24 cellular contexts compared by ENCODE assay signal in genomic region chr1:101843160-101843559, GRCh38.
"Had no signal": no experiment of that assay in that cellular context is flagged by ENCODE, and none has a peak within 500 bp of the region (broad histone marks: within the 10 kb centered on the region; RNA-seq: fewer than 3 reads in every experiment).

No MANE protein-coding gene starts in this region.

- ATAC-seq: activated CD4-positive, CD25-positive, alpha-beta regulatory T cell treated with anti-CD3 and anti-CD28 coated beads, Interleukin-2, amount 50 U/mL, for 24 hours; activated CD8-positive, alpha-beta memory T cell treated with anti-CD3 and anti-CD28 coated beads, Interleukin-2, amount 10 ng/mL, durations not matched to agents 7 days and 5 days; activated CD8-positive, alpha-beta T cell treated with anti-CD3 and anti-CD28 coated beads for 36 hours; foreskin keratinocyte; left cardiac atrium; mucosa of descending colon; stimulated activated naive B cell treated with anti-CD40 and anti-IgM and Interleukin-4, amounts not matched to agents 10 μg/mL and 1 μg/mL and 100 μg/mL, for 72 hours had no signal

- H3K9me3 Mint-ChIP-seq: activated CD4-positive, alpha-beta T cell treated with anti-CD3 and anti-CD28 coated beads, Interleukin-2, amount 10 ng/mL, durations not matched to agents 7 days and 5 days; activated CD8-positive, alpha-beta T cell treated with anti-CD3 and anti-CD28 coated beads for 36 hours; activated naive CD4-positive, alpha-beta T cell treated with anti-CD3 and anti-CD28 coated beads, Interleukin-2, amount 50 U/mL, for 24 hours; activated T-helper 1 cell treated with anti-CD3 and anti-CD28 coated beads, Interleukin-12 subunit alpha, Interleukin-12 subunit beta, Interleukin-2, Interleukin-4 antibody, amounts not matched to agents 30 ng/mL and 10 ng/mL and 1 ng/mL, durations not matched to agents 14 hours and 24 hours and 36 hours; brain; memory B cell; stimulated activated naive B cell treated with anti-CD40 and anti-IgM and Interleukin-4, amounts not matched to agents 10 μg/mL and 1 μg/mL and 100 μg/mL, for 72 hours had no signal

- H3K27ac ChIP-seq: foreskin keratinocyte, sigmoid colon, thoracic aorta, upper lobe of left lung had no signal

- H3K4me3 ChIP-seq: mucosa of descending colon, sigmoid colon, smooth muscle cell, thoracic aorta, upper lobe of left lung had no signal

- H3K36me3 ChIP-seq: sigmoid colon, thoracic aorta, upper lobe of left lung had no signal

- H3K4me1 Mint-ChIP-seq: activated CD4-positive, alpha-beta T cell treated with anti-CD3 and anti-CD28 coated beads, Interleukin-2, amount 10 ng/mL, durations not matched to agents 7 days and 5 days; activated CD8-positive, alpha-beta memory T cell treated with anti-CD3 and anti-CD28 coated beads, Interleukin-2, amount 10 ng/mL, durations not matched to agents 7 days and 5 days; activated naive CD4-positive, alpha-beta T cell treated with anti-CD3 and anti-CD28 coated beads, Interleukin-2, amount 50 U/mL, for 24 hours; memory B cell; stimulated activated naive B cell treated with anti-CD40 and anti-IgM and Interleukin-4, amounts not matched to agents 10 μg/mL and 1 μg/mL and 100 μg/mL, for 72 hours had no signal

- H3K27me3 ChIP-seq: sigmoid colon, upper lobe of left lung had no signal

- H3K27ac Mint-ChIP-seq: activated CD4-positive, alpha-beta T cell treated with anti-CD3 and anti-CD28 coated beads, Interleukin-2, amount 10 ng/mL, durations not matched to agents 7 days and 5 days; activated CD8-positive, alpha-beta memory T cell treated with anti-CD3 and anti-CD28 coated beads, Interleukin-2, amount 10 ng/mL, durations not matched to agents 7 days and 5 days; activated CD8-positive, alpha-beta T cell treated with anti-CD3 and anti-CD28 coated beads for 36 hours; activated naive CD4-positive, alpha-beta T cell treated with anti-CD3 and anti-CD28 coated beads, Interleukin-2, amount 50 U/mL, for 24 hours; activated T-helper 1 cell treated with anti-CD3 and anti-CD28 coated beads, Interleukin-12 subunit alpha, Interleukin-12 subunit beta, Interleukin-2, Interleukin-4 antibody, amounts not matched to agents 30 ng/mL and 10 ng/mL and 1 ng/mL, durations not matched to agents 14 hours and 24 hours and 36 hours; brain; memory B cell; stimulated activated naive B cell treated with anti-CD40 and anti-IgM and Interleukin-4, amounts not matched to agents 10 μg/mL and 1 μg/mL and 100 μg/mL, for 72 hours had no signal

- DNase-seq: activated CD4-positive, alpha-beta T cell treated with anti-CD3 and anti-CD28 coated beads, Interleukin-2, amount 10 ng/mL, durations not matched to agents 7 days and 5 days; activated CD8-positive, alpha-beta memory T cell treated with anti-CD3 and anti-CD28 coated beads, Interleukin-2, amount 10 ng/mL, durations not matched to agents 7 days and 5 days; activated CD8-positive, alpha-beta T cell treated with anti-CD3 and anti-CD28 coated beads for 36 hours; activated gamma-delta T cell treated with Interleukin-2 at 50 U/mL for 16 hours; aorta; effector CD4-positive, alpha-beta T cell; erythroblast; foreskin keratinocyte; islet precursor cell; left cardiac atrium; mucosa of descending colon; sigmoid colon; stimulated activated CD4-positive, alpha-beta T cell treated with anti-CD3 and anti-CD28 coated beads, Interleukin-15, amount 100 ng/mL, for 24 hours; stimulated activated naive B cell treated with anti-CD40 and anti-IgM and Interleukin-4, amounts not matched to agents 10 μg/mL and 1 μg/mL and 100 μg/mL, for 72 hours; T-helper 1 cell; T-helper 9 cell; upper lobe of left lung had no signal

- H3K4me1 ChIP-seq: foreskin keratinocyte, sigmoid colon, upper lobe of left lung had no signal

- H3K27me3 Mint-ChIP-seq: memory B cell had no signal

- H3K4me3 Mint-ChIP-seq: activated CD4-positive, alpha-beta T cell treated with anti-CD3 and anti-CD28 coated beads, Interleukin-2, amount 10 ng/mL, durations not matched to agents 7 days and 5 days; activated CD8-positive, alpha-beta memory T cell treated with anti-CD3 and anti-CD28 coated beads, Interleukin-2, amount 10 ng/mL, durations not matched to agents 7 days and 5 days; activated CD8-positive, alpha-beta T cell treated with anti-CD3 and anti-CD28 coated beads for 36 hours; activated naive CD4-positive, alpha-beta T cell treated with anti-CD3 and anti-CD28 coated beads, Interleukin-2, amount 50 U/mL, for 24 hours; activated T-helper 1 cell treated with anti-CD3 and anti-CD28 coated beads, Interleukin-12 subunit alpha, Interleukin-12 subunit beta, Interleukin-2, Interleukin-4 antibody, amounts not matched to agents 30 ng/mL and 10 ng/mL and 1 ng/mL, durations not matched to agents 14 hours and 24 hours and 36 hours; brain; memory B cell; stimulated activated naive B cell treated with anti-CD40 and anti-IgM and Interleukin-4, amounts not matched to agents 10 μg/mL and 1 μg/mL and 100 μg/mL, for 72 hours had no signal

- H3K36me3 Mint-ChIP-seq: activated CD8-positive, alpha-beta memory T cell treated with anti-CD3 and anti-CD28 coated beads, Interleukin-2, amount 10 ng/mL, durations not matched to agents 7 days and 5 days; activated naive CD4-positive, alpha-beta T cell treated with anti-CD3 and anti-CD28 coated beads, Interleukin-2, amount 50 U/mL, for 24 hours; brain; memory B cell; stimulated activated naive B cell treated with anti-CD40 and anti-IgM and Interleukin-4, amounts not matched to agents 10 μg/mL and 1 μg/mL and 100 μg/mL, for 72 hours had no signal

- H3K9me3 ChIP-seq: mucosa of descending colon, sigmoid colon, thoracic aorta, upper lobe of left lung had no signal
